ENCODE assay signal across 10 cellular contexts in the genomic region with DNA sequence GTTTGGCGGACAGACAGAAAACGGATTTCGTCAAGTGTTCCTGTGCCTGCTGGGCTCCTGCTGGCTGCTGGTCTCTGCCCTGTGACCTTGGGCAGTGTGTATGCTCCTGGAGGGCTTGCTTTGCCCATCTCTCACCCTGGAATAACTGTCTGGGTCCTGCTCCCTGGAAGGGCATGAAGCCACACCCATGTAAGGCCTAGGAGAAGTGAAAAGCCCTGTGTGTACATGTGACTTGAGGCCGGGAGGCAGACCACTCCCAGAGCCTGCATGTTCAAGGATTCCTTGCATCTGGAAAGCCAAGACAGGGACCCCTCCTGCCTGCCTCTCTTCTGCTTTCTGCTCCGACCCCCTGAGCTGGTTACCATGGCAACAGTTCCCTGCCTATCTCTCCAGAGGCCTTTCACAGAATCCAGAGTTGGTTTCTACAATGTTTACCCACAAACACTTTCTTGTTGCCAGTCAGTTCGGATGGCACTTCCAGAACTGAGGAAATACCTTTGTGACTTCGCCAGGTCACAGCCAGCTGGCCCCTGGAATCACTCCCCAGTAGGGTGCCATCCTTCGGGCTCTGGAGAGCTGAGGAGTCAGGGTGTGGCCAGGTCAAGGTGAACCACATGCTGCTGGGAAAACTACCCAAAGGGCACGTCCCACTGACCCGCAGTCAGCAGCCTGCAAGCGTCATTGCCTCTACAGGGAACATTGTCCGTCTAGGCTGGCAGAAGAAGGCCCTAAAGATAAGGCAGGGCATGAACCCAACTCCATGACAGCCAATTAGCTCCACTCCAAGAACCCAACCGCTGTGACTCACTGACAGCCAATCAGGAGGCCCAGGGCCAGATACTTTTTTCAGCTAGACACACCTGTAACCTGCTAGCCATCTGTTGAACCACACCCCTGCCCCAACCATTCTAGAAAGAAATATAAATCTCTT. TPM values are rescaled to one million over a fixed set of nuclear protein-coding genes. Genes with fewer than 3 reads are reported as not detected.
DNase-seq lines count a peak whose midpoint lies in the region; ATAC-seq and TF ChIP-seq lines count a peak whose summit lies in the region.
"Had no signal": no experiment of that assay in that cellular context is flagged by ENCODE, and none has a peak within 500 bp of the region (broad histone marks: within the 10 kb centered on the region; RNA-seq: fewer than 3 reads in every experiment).

No MANE protein-coding gene starts in this region.

- DNase-seq in Caco-2 (no peak), NCI-H2029 treated with DMSO at 0.1 percent for 48 hours (lab: John Stamatoyannopoulos, UW) (peak; percentile 55), colonic mucosa (peak; percentile 94), mucosa of gallbladder (ENCODE audit: low spot score) (peak; percentile 91), NCI-H1048 (lab: John Stamatoyannopoulos, UW) (no peak), DMS114 treated with DMSO at 0.1 percent for 48 hours (lab: John Stamatoyannopoulos, UW; ENCODE audit: unreplicated experiment) (no peak)
- no peak for DNase-seq in stimulated activated naive B cell treated with anti-CD40 and anti-IgM and Interleukin-4, amounts not matched to agents 10 μg/mL and 1 μg/mL and 100 μg/mL, for 72 hours
- DNase-seq: activated B cell treated with CpG ODN at 0.5 μM for 24 hours had no signal

- H3K27me3 ChIP-seq in Caco-2 (replicated peaks; ENCODE audit: control insufficient read depth, insufficient read depth, low read length) (no peaks in the 10 kb centered on the region), colonic mucosa (no peaks in the 10 kb centered on the region)

- H3K4me3 ChIP-seq in Caco-2 (ENCODE audit: low read depth, low read length) (no peak overlapping the region), colonic mucosa (no peak overlapping the region)

- CTCF ChIA-PET in Caco-2 (lab: Charles Lee), result no interaction called here

- POLR2A ChIA-PET in Caco-2 (lab: Charles Lee), result interaction anchor here (0.5 to 3.5 kb wide), 2 partner anchors 55 to 98 kb away, joined by 4 to 50 read pairs; a partner anchor contains a TSS

- H3K9me3 Mint-ChIP-seq in Caco-2 (ENCODE audit: unreplicated experiment), result no peaks in the 10 kb centered on the region
- H3K9me3 Mint-ChIP-seq in stimulated activated naive B cell treated with anti-CD40 and anti-IgM and Interleukin-4, amounts not matched to agents 10 μg/mL and 1 μg/mL and 100 μg/mL, for 72 hours, result no peaks in the 10 kb centered on the region
- H3K9me3 Mint-ChIP-seq: activated B cell treated with CpG ODN at 0.5 μM for 24 hours; activated naive CD4-positive, alpha-beta T cell treated with anti-CD3 and anti-CD28 coated beads, Interleukin-2, amount 50 U/mL, for 72 hours had no signal

- peak overlapping the region; percentile 82 to 98 for H3K9ac ChIP-seq in colonic mucosa (ENCODE audit: low read depth in 2 of 2, low read length in 2 of 2)

- peak overlapping the region; percentile 97 for H3K27ac ChIP-seq in colonic mucosa

- intact Hi-C loops in Caco-2 (cut with micrococcal nuclease; ENCODE audit: unreplicated experiment) (loop anchor here (5.0 kb wide), 1 partner anchor 51 kb away; no protein-coding TSS in a partner anchor), colonic mucosa (cut with DNase I) (loop anchor here (5.0 kb wide), 1 partner anchor 96 kb away; a partner anchor contains a TSS)

- no peak for ATAC-seq in stimulated activated naive B cell treated with anti-CD40 and anti-IgM and Interleukin-4, amounts not matched to agents 10 μg/mL and 1 μg/mL and 100 μg/mL, for 72 hours (replicated peaks)
- ATAC-seq in HG02970 (IDR thresholded peaks at IDR 0.05; ENCODE audit: low FRiP score, unreplicated experiment), result no peak
- ATAC-seq: activated naive CD4-positive, alpha-beta T cell treated with anti-CD3 and anti-CD28 coated beads, Interleukin-2, amount 50 U/mL, for 72 hours had no signal

- no peak for TF ChIP-seq CTCF in Caco-2 (IDR thresholded peaks at IDR 0.05; ENCODE audit: insufficient read depth in 1 of 2, low read depth in 1 of 2, low read length in 1 of 2, severe bottlenecking in 1 of 2, unreplicated experiment in 1 of 2)
- no peak for TF ChIP-seq CTCF in colonic mucosa (IDR thresholded peaks at IDR 0.05)

- H3K4me1 ChIP-seq in Caco-2, result peaks cover 62% of the 10 kb centered on the region
- H3K4me1 ChIP-seq in colonic mucosa, result peaks cover 15% of the 10 kb centered on the region

- no peak overlapping the region for H3K4me3 Mint-ChIP-seq in Caco-2 (ENCODE audit: unreplicated experiment)
- no peak overlapping the region for H3K4me3 Mint-ChIP-seq in stimulated activated naive B cell treated with anti-CD40 and anti-IgM and Interleukin-4, amounts not matched to agents 10 μg/mL and 1 μg/mL and 100 μg/mL, for 72 hours
- H3K4me3 Mint-ChIP-seq: activated B cell treated with CpG ODN at 0.5 μM for 24 hours had no signal

- H3K27ac Mint-ChIP-seq in Caco-2 (ENCODE audit: unreplicated experiment), result peak overlapping the region; percentile 67
- H3K27ac Mint-ChIP-seq in stimulated activated naive B cell treated with anti-CD40 and anti-IgM and Interleukin-4, amounts not matched to agents 10 μg/mL and 1 μg/mL and 100 μg/mL, for 72 hours, result no peak overlapping the region
- H3K27ac Mint-ChIP-seq: activated B cell treated with CpG ODN at 0.5 μM for 24 hours; activated naive CD4-positive, alpha-beta T cell treated with anti-CD3 and anti-CD28 coated beads, Interleukin-2, amount 50 U/mL, for 72 hours had no signal

- no peaks in the 10 kb centered on the region for H3K27me3 Mint-ChIP-seq in Caco-2 (ENCODE audit: insufficient read depth, unreplicated experiment)
- H3K27me3 Mint-ChIP-seq in stimulated activated naive B cell treated with anti-CD40 and anti-IgM and Interleukin-4, amounts not matched to agents 10 μg/mL and 1 μg/mL and 100 μg/mL, for 72 hours, result peaks cover 0 to 3% of the 10 kb centered on the region in 2 donors

- H3K4me1 Mint-ChIP-seq in Caco-2 (ENCODE audit: low read depth, unreplicated experiment), result peaks cover 35% of the 10 kb centered on the region
- no peaks in the 10 kb centered on the region for H3K4me1 Mint-ChIP-seq in stimulated activated naive B cell treated with anti-CD40 and anti-IgM and Interleukin-4, amounts not matched to agents 10 μg/mL and 1 μg/mL and 100 μg/mL, for 72 hours
- H3K4me1 Mint-ChIP-seq: activated B cell treated with CpG ODN at 0.5 μM for 24 hours had no signal

- H3K36me3 ChIP-seq in Caco-2 (ENCODE audit: control insufficient read depth, insufficient read depth, low read length), result no peaks in the 10 kb centered on the region
- no peaks in the 10 kb centered on the region for H3K36me3 ChIP-seq in colonic mucosa

- no peaks in the 10 kb centered on the region for H3K9me3 ChIP-seq in Caco-2
- H3K9me3 ChIP-seq in colonic mucosa, result no peaks in the 10 kb centered on the region

- H3K36me3 Mint-ChIP-seq in Caco-2 (ENCODE audit: insufficient read depth, unreplicated experiment), result no peaks in the 10 kb centered on the region
- H3K36me3 Mint-ChIP-seq in stimulated activated naive B cell treated with anti-CD40 and anti-IgM and Interleukin-4, amounts not matched to agents 10 μg/mL and 1 μg/mL and 100 μg/mL, for 72 hours, result no peaks in the 10 kb centered on the region
- H3K36me3 Mint-ChIP-seq: activated naive CD4-positive, alpha-beta T cell treated with anti-CD3 and anti-CD28 coated beads, Interleukin-2, amount 50 U/mL, for 72 hours had no signal

- no TSS peak for BruUV-seq in Caco-2 (replicated peaks; lab: Mats Ljungman, UMichigan)

RNA-seq across cellular contexts. Expression of a gene that starts 14.7 kb away (rescaled TPM):
- total RNA-seq in Caco-2 (2022) (0.07 TPM in 2 replicates), colonic mucosa (1 to 10 TPM; 1.6 to 3.1 TPM), mucosa of gallbladder (0.14 TPM)
- total RNA-seq: activated B cell treated with CpG ODN at 0.5 μM for 24 hours; activated naive CD4-positive, alpha-beta T cell treated with anti-CD3 and anti-CD28 coated beads, Interleukin-2, amount 50 U/mL, for 72 hours had no signal

RNA-seq across cellular contexts. Expression of a gene that starts 36.5 kb away (rescaled TPM):
- total RNA-seq in Caco-2 (2022) (25.0 and 27.8 TPM in 2 replicates), colonic mucosa (10 to 100 TPM; 30.3 to 57.0 TPM), mucosa of gallbladder (89.5 TPM)

RNA-seq across cellular contexts. Expression of a gene that starts 52.3 kb away (rescaled TPM):
- total RNA-seq in Caco-2 (2022) (not detected in 2 replicates), colonic mucosa (1 to 10 TPM; 2.0 to 2.9 TPM), mucosa of gallbladder (9.3 TPM)

Comparison
In these comparisons a context has a peak if more than half of its experiments do, and no peak if none do; other contexts are left out.
1. DNase-seq: peak in NCI-H2029 treated with DMSO at 0.1 percent for 48 hours (single experiment), colonic mucosa (single experiment) and mucosa of gallbladder (single experiment); none in Caco-2 (0 of 2), NCI-H1048 (single experiment), DMS114 treated with DMSO at 0.1 percent for 48 hours (single experiment) and stimulated activated naive B cell treated with anti-CD40 and anti-IgM and Interleukin-4, amounts not matched to agents 10 μg/mL and 1 μg/mL and 100 μg/mL, for 72 hours (single experiment).